Comparison of ENCODE assay signal across 19 cellular contexts in genomic region chr11:10942621-10943020, GRCh38.
"Had no signal": no experiment of that assay in that cellular context is flagged by ENCODE, and none has a peak within 500 bp of the region (broad histone marks: within the 10 kb centered on the region; RNA-seq: fewer than 3 reads in every experiment).

No MANE protein-coding gene starts in this region.

- H3K36me3 ChIP-seq: gastrocnemius medialis, ovary, prostate gland, transverse colon, uterus had no signal

- H3K4me3 ChIP-seq: gastrocnemius medialis, ovary, prostate gland, transverse colon, uterus had no signal

- H3K27ac Mint-ChIP-seq: activated CD4-positive, alpha-beta T cell treated with anti-CD3 and anti-CD28 coated beads, Interleukin-2, amount 10 ng/mL, durations not matched to agents 24 days and 14 days; activated naive CD4-positive, alpha-beta T cell treated with anti-CD3 and anti-CD28 coated beads, Interleukin-2, amount 50 U/mL, for 72 hours; natural killer cell; T-helper 17 cell had no signal

- H3K27ac ChIP-seq: gastrocnemius medialis, ovary, prostate gland, transverse colon, uterus had no signal

- H3K4me3 Mint-ChIP-seq: activated CD4-positive, alpha-beta T cell treated with anti-CD3 and anti-CD28 coated beads, Interleukin-2, amount 10 ng/mL, durations not matched to agents 24 days and 14 days; central memory CD8-positive, alpha-beta T cell; natural killer cell; T-helper 17 cell had no signal

- H3K27me3 ChIP-seq: gastrocnemius medialis, ovary, transverse colon, uterus had no signal

- H3K4me1 ChIP-seq: prostate gland, uterus had no signal

- H3K9me3 ChIP-seq: gastrocnemius medialis, ovary, prostate gland, transverse colon, uterus had no signal

- H3K4me1 Mint-ChIP-seq: central memory CD8-positive, alpha-beta T cell; natural killer cell; T-helper 17 cell had no signal

- ATAC-seq: esophagus mucosa, gastrocnemius medialis, natural killer cell, T-helper 17 cell had no signal

- DNase-seq: activated CD4-positive, alpha-beta T cell treated with anti-CD3 and anti-CD28 coated beads, Interleukin-2, amount 10 ng/mL, durations not matched to agents 24 days and 14 days; activated CD8-positive, alpha-beta memory T cell treated with anti-CD3 and anti-CD28 coated beads for 24 hours; activated gamma-delta T cell; effector memory CD4-positive, alpha-beta T cell; gastrocnemius medialis; head of caudate nucleus; left cardiac atrium; midbrain; natural killer cell; ovary; stimulated activated CD4-positive, alpha-beta T cell treated with anti-CD3 and anti-CD28 coated beads, Interleukin-12 subunit alpha, Interleukin-12 subunit beta, amount 100 ng/mL, for 4 hours; SW 1271; T-helper 17 cell; transverse colon; uterus had no signal

- H3K9me3 Mint-ChIP-seq: activated CD4-positive, alpha-beta T cell treated with anti-CD3 and anti-CD28 coated beads, Interleukin-2, amount 10 ng/mL, durations not matched to agents 24 days and 14 days; activated naive CD4-positive, alpha-beta T cell treated with anti-CD3 and anti-CD28 coated beads, Interleukin-2, amount 50 U/mL, for 72 hours; central memory CD8-positive, alpha-beta T cell; natural killer cell had no signal
